ENCODE assay signal across 10 cellular contexts in the genomic region with DNA sequence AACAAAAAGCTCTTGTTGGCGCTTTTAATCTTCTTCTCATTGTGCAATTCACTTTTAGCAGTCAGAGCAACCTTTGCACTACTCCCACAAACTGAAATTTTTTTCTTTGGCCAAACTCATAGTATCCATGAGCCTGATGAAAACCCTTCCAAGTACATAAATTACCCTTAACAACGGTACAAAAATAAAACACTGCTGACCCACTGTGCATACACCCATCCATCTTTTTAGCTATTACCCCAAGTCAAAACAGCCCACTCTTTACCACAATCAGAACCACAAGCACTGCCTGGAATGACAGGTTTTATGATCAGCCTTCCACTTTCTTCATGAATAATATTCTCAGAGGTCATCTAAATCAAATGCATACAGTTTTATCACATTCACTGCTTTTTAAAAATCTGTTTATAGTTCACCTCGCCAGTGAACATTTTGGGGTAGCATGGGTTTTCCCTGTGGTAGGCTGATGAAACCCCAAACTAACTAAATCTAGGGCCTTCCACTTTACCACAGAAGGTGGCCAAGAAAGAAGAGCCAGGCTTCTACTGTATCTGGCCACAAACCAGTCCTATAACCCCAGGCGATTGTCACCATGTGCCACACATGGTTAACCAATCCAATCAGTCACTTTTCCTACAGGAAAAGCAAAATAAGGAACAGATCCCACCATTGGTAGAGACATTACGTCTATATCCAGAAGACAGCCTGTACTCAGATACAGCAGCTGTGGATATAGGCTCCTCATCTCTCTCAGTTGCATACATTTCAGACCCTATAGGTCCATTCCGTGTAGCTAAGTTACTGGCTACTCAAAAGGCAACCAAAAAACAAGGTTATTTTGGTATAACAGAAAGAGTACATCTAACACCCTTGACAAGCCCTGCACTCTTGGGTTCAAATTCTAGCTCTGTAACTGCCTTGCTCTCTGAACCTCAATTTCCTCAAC.
A peak's percentile ranks its signal among the peaks of the same experiment; 100 is the strongest.
DNase-seq lines count a peak whose midpoint lies in the region; ATAC-seq lines count a peak whose summit lies in the region.
"Had no signal": no experiment of that assay in that cellular context is flagged by ENCODE, and none has a peak within 500 bp of the region (broad histone marks: within the 10 kb centered on the region; RNA-seq: fewer than 3 reads in every experiment).

No MANE protein-coding gene starts in this region.

- H3K27ac ChIP-seq in subcutaneous abdominal adipose tissue (ENCODE audit: low read depth, low read length), result peak overlapping the region; percentile 74

- POLR2A ChIA-PET in activated CD4-positive, alpha-beta T cell treated with anti-CD3 and anti-CD28 coated beads for 36 hours (lab: Charles Lee), result interaction anchor here (0.5 to 0.7 kb wide), 3 partner anchors 32 to 117 kb away, joined by 3 to 7 read pairs (median 4); no protein-coding TSS in a partner anchor

- H3K4me1 ChIP-seq in subcutaneous abdominal adipose tissue (ENCODE audit: control insufficient read depth in 5 of 5, insufficient read depth in 5 of 5, low read length in 5 of 5), result peaks cover 7 to 39% (median 30%) of the 10 kb centered on the region in 5 donors

- H3K4me3 ChIP-seq in subcutaneous abdominal adipose tissue (ENCODE audit: low read depth in 1 of 5, low read length in 5 of 5), result no peak overlapping the region

- H3K9me3 ChIP-seq in subcutaneous abdominal adipose tissue (ENCODE audit: control insufficient read depth in 5 of 5, low read length in 5 of 5), result no peaks in the 10 kb centered on the region

- CTCF ChIA-PET in activated CD4-positive, alpha-beta T cell treated with anti-CD3 and anti-CD28 coated beads for 36 hours (lab: Charles Lee), result interaction anchor here (0.7 kb wide), 1 partner anchor 86 kb away, joined by 3 read pairs; no protein-coding TSS in a partner anchor

- peaks cover 51% of the 10 kb centered on the region for H3K36me3 Mint-ChIP-seq in activated CD4-positive, alpha-beta T cell treated with anti-CD3 and anti-CD28 coated beads for 36 hours (ENCODE audit: low read depth)
- peaks cover 45% of the 10 kb centered on the region for H3K36me3 Mint-ChIP-seq in T-helper 2 cell treated with Interferon-gamma antibody and Interleukin-4, amounts not matched to agents 5 μg/mL and 100 μg/mL, for 36 hours (ENCODE audit: low read depth)
- H3K36me3 Mint-ChIP-seq in immature natural killer cell, result peaks cover 3 to 13% (median 12%) of the 10 kb centered on the region in 3 donors

- no peak overlapping the region for H3K4me3 Mint-ChIP-seq in activated CD4-positive, alpha-beta T cell treated with anti-CD3 and anti-CD28 coated beads for 36 hours
- peak overlapping the region; percentile 23 for H3K4me3 Mint-ChIP-seq in T-helper 2 cell treated with Interferon-gamma antibody and Interleukin-4, amounts not matched to agents 5 μg/mL and 100 μg/mL, for 36 hours
- peak overlapping the region; percentile 42 to 63 (median 50) for H3K4me3 Mint-ChIP-seq in immature natural killer cell
- H3K4me3 Mint-ChIP-seq: nephron progenitor cell had no signal

- peak; percentile 31 for ATAC-seq in activated CD4-positive, alpha-beta T cell treated with anti-CD3 and anti-CD28 coated beads for 36 hours
- no peak for ATAC-seq in GM21576 (IDR thresholded peaks at IDR 0.05; ENCODE audit: unreplicated experiment)

- peaks cover 2% of the 10 kb centered on the region for H3K27me3 Mint-ChIP-seq in activated CD4-positive, alpha-beta T cell treated with anti-CD3 and anti-CD28 coated beads for 36 hours
- no peaks in the 10 kb centered on the region for H3K27me3 Mint-ChIP-seq in T-helper 2 cell treated with Interferon-gamma antibody and Interleukin-4, amounts not matched to agents 5 μg/mL and 100 μg/mL, for 36 hours (ENCODE audit: low read depth)
- H3K27me3 Mint-ChIP-seq in immature natural killer cell (ENCODE audit: low read depth in 3 of 3), result peaks cover 0 to 2% (median 0%) of the 10 kb centered on the region in 3 donors

- peaks cover 0 to 3% (median 0%) of the 10 kb centered on the region in 5 donors for H3K36me3 ChIP-seq in subcutaneous abdominal adipose tissue (ENCODE audit: control insufficient read depth in 5 of 5, insufficient read depth in 5 of 5, low read length in 5 of 5)

- peak overlapping the region in 1 of 5 donors; percentile 39 for H3K9ac ChIP-seq in subcutaneous abdominal adipose tissue (ENCODE audit: low read length in 5 of 5)

- H3K9me3 Mint-ChIP-seq in activated CD4-positive, alpha-beta T cell treated with anti-CD3 and anti-CD28 coated beads for 36 hours (ENCODE audit: low read depth), result no peaks in the 10 kb centered on the region
- no peaks in the 10 kb centered on the region for H3K9me3 Mint-ChIP-seq in T-helper 2 cell treated with Interferon-gamma antibody and Interleukin-4, amounts not matched to agents 5 μg/mL and 100 μg/mL, for 36 hours
- H3K9me3 Mint-ChIP-seq in immature natural killer cell, result no peaks in the 10 kb centered on the region
- H3K9me3 Mint-ChIP-seq: nephron progenitor cell had no signal

- peak; percentile 28 for DNase-seq in activated CD4-positive, alpha-beta T cell treated with anti-CD3 and anti-CD28 coated beads for 36 hours
- DNase-seq in activated CD4-positive, alpha-beta T cell treated with anti-CD3 and anti-CD28 coated beads for 4 hours, result no peak
- peak; percentile 36 for DNase-seq in T-helper 2 cell treated with Interferon-gamma antibody and Interleukin-4, amounts not matched to agents 5 μg/mL and 100 μg/mL, for 36 hours (ENCODE audit: low spot score)
- DNase-seq in immature natural killer cell (no peak), KG1 (lab: John Stamatoyannopoulos, UW) (no peak)
- DNase-seq in effector CD4-positive, alpha-beta T cell, result no peak
- DNase-seq: activated CD8-positive, alpha-beta memory T cell treated with anti-CD3 and anti-CD28 coated beads, Interleukin-2, amount 50 U/mL, for 4 hours; nephron progenitor cell had no signal

- intact Hi-C loops in activated CD4-positive, alpha-beta T cell treated with anti-CD3 and anti-CD28 coated beads for 36 hours (cut with DNase I, micrococcal nuclease), result loop anchor here (5.0 to 10.0 kb wide), 3 partner anchors 132 to 698 kb away; no protein-coding TSS in a partner anchor

- H3K27me3 ChIP-seq in subcutaneous abdominal adipose tissue (ENCODE audit: control insufficient read depth in 5 of 5, insufficient read depth in 4 of 5, low read length in 5 of 5), result no peaks in the 10 kb centered on the region

- H3K4me1 Mint-ChIP-seq in activated CD4-positive, alpha-beta T cell treated with anti-CD3 and anti-CD28 coated beads for 36 hours, result peaks cover 34% of the 10 kb centered on the region
- H3K4me1 Mint-ChIP-seq in T-helper 2 cell treated with Interferon-gamma antibody and Interleukin-4, amounts not matched to agents 5 μg/mL and 100 μg/mL, for 36 hours (ENCODE audit: low read depth), result peaks cover 38% of the 10 kb centered on the region
- H3K4me1 Mint-ChIP-seq in immature natural killer cell, result peaks cover 38 to 43% of the 10 kb centered on the region in 2 donors

- H3K27ac Mint-ChIP-seq in activated CD4-positive, alpha-beta T cell treated with anti-CD3 and anti-CD28 coated beads for 36 hours, result no peak overlapping the region
- peak overlapping the region; percentile 16 for H3K27ac Mint-ChIP-seq in T-helper 2 cell treated with Interferon-gamma antibody and Interleukin-4, amounts not matched to agents 5 μg/mL and 100 μg/mL, for 36 hours
- peak overlapping the region; percentile 35 to 90 (median 86) for H3K27ac Mint-ChIP-seq in immature natural killer cell
- H3K27ac Mint-ChIP-seq: nephron progenitor cell had no signal

Comparison
In these comparisons a context has a peak if more than half of its experiments do, and no peak if none do; other contexts are left out.
1. DNase-seq: peak in activated CD4-positive, alpha-beta T cell treated with anti-CD3 and anti-CD28 coated beads for 36 hours (single experiment) and T-helper 2 cell treated with Interferon-gamma antibody and Interleukin-4, amounts not matched to agents 5 μg/mL and 100 μg/mL, for 36 hours (single experiment); none in activated CD4-positive, alpha-beta T cell treated with anti-CD3 and anti-CD28 coated beads for 4 hours (0 of 2), immature natural killer cell (0 of 3), effector CD4-positive, alpha-beta T cell (single experiment) and KG1 (single experiment).